8 cellular contexts compared by ENCODE assay signal in the genomic region with DNA sequence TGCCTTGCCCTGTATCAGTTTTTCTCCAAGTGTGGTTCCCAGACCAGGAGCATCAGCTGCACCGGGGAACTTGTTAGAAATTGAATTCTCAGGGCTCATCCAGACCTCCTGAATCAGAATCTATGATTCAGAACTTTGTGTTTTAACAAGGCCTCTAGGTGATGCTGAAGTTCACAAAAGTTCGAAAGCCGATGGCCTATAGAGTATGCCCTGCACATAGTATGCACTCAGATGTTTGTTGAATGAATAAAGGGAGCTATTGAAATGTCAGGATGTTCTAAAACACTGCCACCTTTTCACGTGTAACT. TPM values are rescaled to one million over a fixed set of nuclear protein-coding genes. Genes with fewer than 3 reads are reported as not detected.
DNase-seq lines count a peak whose midpoint lies in the region; ATAC-seq and TF ChIP-seq lines count a peak whose summit lies in the region.

No MANE protein-coding gene starts in this region.

- intact Hi-C loops in activated CD4-positive, alpha-beta memory T cell treated with anti-CD3 and anti-CD28 coated beads for 36 hours (cut with micrococcal nuclease) = no loop called here
- intact Hi-C loops in left cardiac atrium (cut with DNase I) (no loop called here), sigmoid colon (cut with DNase I) (loop anchor here (5.0 kb wide), 1 partner anchor 38 kb away; a partner anchor contains a TSS)

- WGBS in sigmoid colon, 2 donors = 32 to 52% methylated on average over 4 of the region's 4 CpGs

- no peak overlapping the region for H3K27ac Mint-ChIP-seq in activated CD4-positive, alpha-beta memory T cell treated with anti-CD3 and anti-CD28 coated beads for 36 hours

- H3K27me3 Mint-ChIP-seq in activated CD4-positive, alpha-beta memory T cell treated with anti-CD3 and anti-CD28 coated beads for 36 hours = peaks cover 51% of the 10 kb centered on the region

- CTCF ChIA-PET in activated CD4-positive, alpha-beta memory T cell treated with anti-CD3 and anti-CD28 coated beads for 36 hours (lab: Charles Lee) = no interaction called here

- peak; percentile 4 to 14 for ATAC-seq in left cardiac atrium
- ATAC-seq in HG02623 (IDR thresholded peaks at IDR 0.05; ENCODE audit: unreplicated experiment) = no peak
- ATAC-seq in GM21423 (IDR thresholded peaks at IDR 0.05; ENCODE audit: unreplicated experiment) = no peak

- no peaks in the 10 kb centered on the region for H3K9me3 Mint-ChIP-seq in activated CD4-positive, alpha-beta memory T cell treated with anti-CD3 and anti-CD28 coated beads for 36 hours

- peak overlapping the region; percentile 79 to 90 (median 88) for H3K27ac ChIP-seq in sigmoid colon

- no peaks in the 10 kb centered on the region for H3K36me3 Mint-ChIP-seq in activated CD4-positive, alpha-beta memory T cell treated with anti-CD3 and anti-CD28 coated beads for 36 hours

- TF ChIP-seq CTCF in HFF-Myc (IDR thresholded peaks at IDR 0.05; ENCODE audit: low read depth, low read length, missing control alignments) (no peak), sigmoid colon (IDR thresholded peaks at IDR 0.05) (no peak)

- no peak for TF ChIP-seq EP300 in sigmoid colon (IDR thresholded peaks at IDR 0.05)

- DNase-seq in HFF-Myc (ENCODE audit: extremely low read depth, low read depth) (no peak), left cardiac atrium (no peak), sigmoid colon (no peak), NCI-H1105 treated with DMSO at 0.1 percent for 48 hours (lab: John Stamatoyannopoulos, UW) (no peak), erythroblast (lab: John Stamatoyannopoulos, UW) (no peak)
- DNase-seq in activated CD4-positive, alpha-beta memory T cell treated with anti-CD3 and anti-CD28 coated beads for 36 hours = no peak

- H3K4me3 Mint-ChIP-seq in activated CD4-positive, alpha-beta memory T cell treated with anti-CD3 and anti-CD28 coated beads for 36 hours = peak overlapping the region; percentile 63

- H3K4me3 ChIP-seq in HFF-Myc (replicated peaks; ENCODE audit: low read depth, low read length) (peak overlapping the region; percentile 84), sigmoid colon (peak overlapping the region; percentile 68 to 87 (median 80))

- TF ChIP-seq POLR2A in sigmoid colon (IDR thresholded peaks at IDR 0.05) (no peak), erythroblast (IDR thresholded peaks at IDR 0.05; ENCODE audit: low read length) (no peak)

- peaks cover 3% of the 10 kb centered on the region for H3K4me1 Mint-ChIP-seq in activated CD4-positive, alpha-beta memory T cell treated with anti-CD3 and anti-CD28 coated beads for 36 hours (ENCODE audit: low read depth)

- no peaks in the 10 kb centered on the region for H3K9me3 ChIP-seq in sigmoid colon

- POLR2A ChIA-PET in activated CD4-positive, alpha-beta memory T cell treated with anti-CD3 and anti-CD28 coated beads for 36 hours (lab: Charles Lee) = no interaction called here

- no peaks in the 10 kb centered on the region for H3K27me3 ChIP-seq in sigmoid colon

- H3K36me3 ChIP-seq in sigmoid colon = peaks cover 0 to 8% (median 0%) of the 10 kb centered on the region in 4 donors

- H3K4me1 ChIP-seq in sigmoid colon = peaks cover 0 to 34% (median 23%) of the 10 kb centered on the region in 4 donors

RNA-seq across cellular contexts. Expression of a gene that starts 0.7 kb away (rescaled TPM):
- total RNA-seq in activated CD4-positive, alpha-beta memory T cell treated with anti-CD3 and anti-CD28 coated beads for 36 hours = under 1 TPM in 1 of 2 experiments, not detected in 1; 0.17 TPM
- 10 to 100 TPM; 34.4 to 47.2 TPM for total RNA-seq in left cardiac atrium
- total RNA-seq in sigmoid colon = 10 to 100 TPM; 13.7 to 26.6 (median 24.3) TPM
- polyA plus RNA-seq in sigmoid colon = 1 to 10 TPM; 1.2 to 6.6 (median 3.6) TPM

RNA-seq across cellular contexts. Expression of a gene that starts 37.6 kb away (rescaled TPM):
- under 1 TPM; 0.19 to 0.51 TPM for total RNA-seq in activated CD4-positive, alpha-beta memory T cell treated with anti-CD3 and anti-CD28 coated beads for 36 hours
- 1 to 10 TPM; 3.2 to 3.6 TPM for total RNA-seq in left cardiac atrium
- 1 to 10 TPM; 1.1 to 3.6 (median 2.7) TPM for total RNA-seq in sigmoid colon
- 1 to 10 TPM; 1.9 to 2.5 (median 2.4) TPM for polyA plus RNA-seq in sigmoid colon

RNA-seq across cellular contexts. Expression of a gene that starts 38.0 kb away (rescaled TPM):
- under 1 TPM; 0.26 to 0.46 TPM for total RNA-seq in activated CD4-positive, alpha-beta memory T cell treated with anti-CD3 and anti-CD28 coated beads for 36 hours
- total RNA-seq in left cardiac atrium = 10 to 100 TPM; 33.0 to 33.1 TPM
- 10 to 100 TPM; 10.3 to 20.2 (median 12.6) TPM for total RNA-seq in sigmoid colon
- 10 to 100 TPM in 1 of 3 donors, 1 to 10 TPM in 2; 1.6 to 10.2 (median 3.0) TPM for polyA plus RNA-seq in sigmoid colon

Comparison
In these comparisons a context has a peak if more than half of its experiments do, and no peak if none do; other contexts are left out.
1. ATAC-seq: peak in left cardiac atrium (2 of 2); none in HG02623 (single experiment) and GM21423 (single experiment).
2. RNA of a gene that starts 0.7 kb away (total RNA-seq): 34.4 to 47.2 TPM in left cardiac atrium and 13.7 to 26.6 TPM in sigmoid colon; 0.17 TPM in activated CD4-positive, alpha-beta memory T cell treated with anti-CD3 and anti-CD28 coated beads for 36 hours; every median in the first group is over 10 times any median in the second.
3. RNA of a gene that starts 38.0 kb away (total RNA-seq): 33.0 to 33.1 TPM in left cardiac atrium and 10.3 to 20.2 TPM in sigmoid colon; 0.26 to 0.46 TPM in activated CD4-positive, alpha-beta memory T cell treated with anti-CD3 and anti-CD28 coated beads for 36 hours; every median in the first group is over 4 times any median in the second.